ENCODE assay signal across 7 cellular contexts in the genomic region with DNA sequence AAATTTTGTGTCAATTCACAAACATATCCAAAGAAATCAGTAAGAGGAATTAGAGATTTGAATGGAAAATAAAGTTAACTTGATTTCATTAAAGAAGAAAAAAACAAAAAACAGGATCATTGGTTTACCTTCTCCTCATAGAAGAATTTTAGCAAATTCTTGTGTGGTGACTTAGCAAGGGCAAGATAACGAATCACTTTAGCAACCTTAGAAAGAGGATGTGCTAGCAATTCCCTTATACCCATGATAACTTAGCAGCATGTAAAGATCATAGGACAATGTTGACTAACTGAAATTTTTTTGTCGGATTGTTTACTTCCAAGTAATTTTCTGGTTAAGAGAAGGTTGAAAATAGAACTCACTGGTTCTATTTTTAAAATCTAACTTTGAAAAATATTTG.
"Had no signal": no experiment of that assay in that cellular context is flagged by ENCODE, and none has a peak within 500 bp of the region (broad histone marks: within the 10 kb centered on the region; RNA-seq: fewer than 3 reads in every experiment).

No MANE protein-coding gene starts in this region.

- H3K4me2 ChIP-seq: GM23338 had no signal

- H3K4me3 ChIP-seq: GM23338 had no signal

- DNase-seq: H9, HCEC 1CT, KG1 had no signal

- H2AFZ ChIP-seq: GM23338 had no signal

- FAIRE-seq: H1, H54, HepG2 had no signal
